In the genomic region with DNA sequence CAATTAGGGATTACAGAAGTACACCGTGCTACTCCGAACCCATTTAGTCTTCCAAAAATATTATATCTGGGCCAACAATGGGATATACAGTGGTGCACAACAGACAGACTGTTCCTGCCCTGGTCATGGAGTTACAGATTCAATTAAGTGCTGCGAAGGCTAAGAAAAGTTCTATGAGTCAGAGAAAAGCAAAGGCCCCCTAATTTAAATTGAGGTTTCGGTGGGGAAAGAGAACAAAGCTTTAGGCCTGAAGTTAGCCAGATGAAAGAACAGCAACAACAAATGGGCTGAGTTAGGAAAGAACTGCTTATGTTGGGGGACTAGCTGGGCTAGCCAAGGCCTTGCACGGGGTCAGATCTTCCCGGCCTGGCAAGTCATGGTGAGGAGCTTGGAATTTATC, we compare ENCODE assay signal across 24 cellular contexts.
DNase-seq lines count a peak whose midpoint lies in the region; ATAC-seq, FAIRE-seq and TF ChIP-seq lines count a peak whose summit lies in the region.
"Had no signal": no experiment of that assay in that cellular context is flagged by ENCODE, and none has a peak within 500 bp of the region (broad histone marks: within the 10 kb centered on the region; RNA-seq: fewer than 3 reads in every experiment).

No MANE protein-coding gene starts in this region.

- H3K9ac ChIP-seq in astrocyte (ENCODE audit: low read length) = no peak overlapping the region

- no peak overlapping the region for H2AFZ ChIP-seq in astrocyte (ENCODE audit: low read depth, low read length)

- peak; percentile 62 for ATAC-seq in GM21515 (IDR thresholded peaks at IDR 0.05; ENCODE audit: unreplicated experiment)
- ATAC-seq in HG02973 (IDR thresholded peaks at IDR 0.05; ENCODE audit: unreplicated experiment) = peak; percentile 47
- ATAC-seq: gastrocnemius medialis, Panc1 had no signal

- H3K9me3 Mint-ChIP-seq in astrocyte (ENCODE audit: unreplicated experiment) = no peaks in the 10 kb centered on the region
- H3K9me3 Mint-ChIP-seq: activated CD4-positive, alpha-beta T cell treated with anti-CD3 and anti-CD28 coated beads, Interleukin-2, amount 10 ng/mL, durations not matched to agents 7 days and 5 days; activated naive CD4-positive, alpha-beta T cell treated with anti-CD3 and anti-CD28 coated beads, Interleukin-2, amount 10 ng/mL, durations not matched to agents 7 days and 5 days; brain; CD4-positive, alpha-beta T cell had no signal

- H3K4me1 ChIP-seq in astrocyte (ENCODE audit: insufficient read depth, low read length) = no peaks in the 10 kb centered on the region
- no peaks in the 10 kb centered on the region for H3K4me1 ChIP-seq in SJCRH30
- H3K4me1 ChIP-seq: gastrocnemius medialis had no signal

- DNase-seq in GM13977 (ENCODE audit: low spot score) (peak; percentile 14), astrocyte (ENCODE audit: low read depth) (no peak), HuH-7.5 (ENCODE audit: low spot score) (no peak), SJCRH30 (no peak), NCI-H345 (lab: John Stamatoyannopoulos, UW) (no peak)
- DNase-seq in stimulated activated CD8-positive, alpha-beta memory T cell treated with anti-CD3 and anti-CD28 coated beads, Interleukin-4, amount 100 ng/mL, for 48 hours = no peak
- DNase-seq: activated CD4-positive, alpha-beta T cell treated with anti-CD3 and anti-CD28 coated beads, Interleukin-2, amount 10 ng/mL, durations not matched to agents 7 days and 5 days; activated naive CD4-positive, alpha-beta T cell treated with anti-CD3 and anti-CD28 coated beads, Interleukin-2, amount 10 ng/mL, durations not matched to agents 7 days and 5 days; CD4-positive, alpha-beta T cell; cortex of kidney; DND-41; gastrocnemius medialis; GOT3; Karpas-422; NCI-H1694; NCI-H524 treated with DMSO at 0.1 percent for 48 hours; occipital lobe; stimulated activated CD4-positive, alpha-beta T cell treated with anti-CD3 and anti-CD28 coated beads, Interleukin-4, amount 100 ng/mL, for 1 hour had no signal

- H3K27ac Mint-ChIP-seq in astrocyte (ENCODE audit: unreplicated experiment) = peak overlapping the region; percentile 63
- H3K27ac Mint-ChIP-seq: activated CD4-positive, alpha-beta T cell treated with anti-CD3 and anti-CD28 coated beads, Interleukin-2, amount 10 ng/mL, durations not matched to agents 7 days and 5 days; activated naive CD4-positive, alpha-beta T cell treated with anti-CD3 and anti-CD28 coated beads, Interleukin-2, amount 10 ng/mL, durations not matched to agents 7 days and 5 days; CD4-positive, alpha-beta T cell had no signal

- no peak for FAIRE-seq in astrocyte (lab: Jason Lieb, UNC)
- FAIRE-seq: TTC549 had no signal

- H3K9me3 ChIP-seq in astrocyte (ENCODE audit: insufficient read depth, low read depth, low read length) (no peaks in the 10 kb centered on the region), SJCRH30 (replicated peaks) (no peaks in the 10 kb centered on the region)
- H3K9me3 ChIP-seq: gastrocnemius medialis had no signal

- peaks cover 7% of the 10 kb centered on the region for H3K4me1 Mint-ChIP-seq in astrocyte (ENCODE audit: low read depth, unreplicated experiment)
- H3K4me1 Mint-ChIP-seq: activated CD4-positive, alpha-beta T cell treated with anti-CD3 and anti-CD28 coated beads, Interleukin-2, amount 10 ng/mL, durations not matched to agents 7 days and 5 days; activated naive CD4-positive, alpha-beta T cell treated with anti-CD3 and anti-CD28 coated beads, Interleukin-2, amount 10 ng/mL, durations not matched to agents 7 days and 5 days had no signal

- in situ Hi-C loops in GM13977 (cut with MboI; ENCODE audit: low pct_unique_long_range_greater_than_20kb, low sequenced_read_pairs, unreplicated experiment) = no loop called here

- H4K20me1 ChIP-seq in astrocyte (ENCODE audit: insufficient read depth, low read length) = no peaks in the 10 kb centered on the region

- no peaks in the 10 kb centered on the region for H3K79me2 ChIP-seq in astrocyte (ENCODE audit: insufficient read depth, low read length)

- peaks cover 7% of the 10 kb centered on the region for H3K27me3 ChIP-seq in astrocyte (ENCODE audit: insufficient read depth, low read length)
- no peaks in the 10 kb centered on the region for H3K27me3 ChIP-seq in SJCRH30
- H3K27me3 ChIP-seq: gastrocnemius medialis had no signal

- no peak for TF ChIP-seq CTCF in GM13977 (IDR thresholded peaks at IDR 0.05; ENCODE audit: extremely low read depth, insufficient read depth, missing control alignments)
- no peak for TF ChIP-seq CTCF in astrocyte (IDR thresholded peaks at IDR 0.05; ENCODE audit: insufficient read depth, low read depth, low read length)

- no peaks in the 10 kb centered on the region for H3K36me3 ChIP-seq in astrocyte (ENCODE audit: insufficient read depth, low read length)
- no peaks in the 10 kb centered on the region for H3K36me3 ChIP-seq in SJCRH30
- H3K36me3 ChIP-seq: gastrocnemius medialis had no signal

- no peak overlapping the region for H3K27ac ChIP-seq in astrocyte (ENCODE audit: low read depth, low read length)
- H3K27ac ChIP-seq in SJCRH30 = no peak overlapping the region
- H3K27ac ChIP-seq: epithelial cell of prostate, gastrocnemius medialis had no signal

- peaks cover 7% of the 10 kb centered on the region for H3K27me3 Mint-ChIP-seq in astrocyte (ENCODE audit: low read depth, unreplicated experiment)
- H3K27me3 Mint-ChIP-seq: activated CD4-positive, alpha-beta T cell treated with anti-CD3 and anti-CD28 coated beads, Interleukin-2, amount 10 ng/mL, durations not matched to agents 7 days and 5 days had no signal

- no peaks in the 10 kb centered on the region for H3K36me3 Mint-ChIP-seq in astrocyte (ENCODE audit: low read depth, unreplicated experiment)
- H3K36me3 Mint-ChIP-seq: activated naive CD4-positive, alpha-beta T cell treated with anti-CD3 and anti-CD28 coated beads, Interleukin-2, amount 10 ng/mL, durations not matched to agents 7 days and 5 days; brain had no signal

- H3K4me3 ChIP-seq in astrocyte (ENCODE audit: insufficient read depth, low read depth, low read length) (no peak overlapping the region), SJCRH30 (no peak overlapping the region)
- H3K4me3 ChIP-seq: gastrocnemius medialis had no signal

- no peak overlapping the region for H3K4me2 ChIP-seq in astrocyte (ENCODE audit: low read length)

- no peak overlapping the region for H3K4me3 Mint-ChIP-seq in astrocyte (ENCODE audit: unreplicated experiment)
- H3K4me3 Mint-ChIP-seq: activated CD4-positive, alpha-beta T cell treated with anti-CD3 and anti-CD28 coated beads, Interleukin-2, amount 10 ng/mL, durations not matched to agents 7 days and 5 days; activated naive CD4-positive, alpha-beta T cell treated with anti-CD3 and anti-CD28 coated beads, Interleukin-2, amount 10 ng/mL, durations not matched to agents 7 days and 5 days; brain; CD4-positive, alpha-beta T cell had no signal
